Comparison of ENCODE assay signal across 27 cellular contexts in genomic region chr18:55219823-55220222, GRCh38.
"Had no signal": no experiment of that assay in that cellular context is flagged by ENCODE, and none has a peak within 500 bp of the region (broad histone marks: within the 10 kb centered on the region; RNA-seq: fewer than 3 reads in every experiment).

No MANE protein-coding gene starts in this region.

- H3K79me2 ChIP-seq: hepatocyte had no signal

- DNase-seq: heart right ventricle; islet precursor cell; left cardiac atrium; mesendoderm; naive thymus-derived CD4-positive, alpha-beta T cell; ovary; posterior cingulate gyrus; retina; right cardiac atrium; stimulated activated CD4-positive, alpha-beta T cell treated with anti-CD3 and anti-CD28 coated beads, Interleukin-12 subunit alpha, Interleukin-12 subunit beta, amount 100 ng/mL, for 4 hours; stimulated activated CD4-positive, alpha-beta T cell treated with anti-CD3 and anti-CD28 coated beads, Interleukin-15, amount 100 ng/mL, for 24 hours; stimulated activated CD4-positive, alpha-beta T cell treated with anti-CD3 and anti-CD28 coated beads, Interleukin-2, amount 100 ng/mL, for 24 hours; stimulated activated CD4-positive, alpha-beta T cell treated with anti-CD3 and anti-CD28 coated beads, Interleukin-4, amount 100 ng/mL, for 1 hour; stimulated activated naive CD4-positive, alpha-beta T cell; tibial artery; trophoblast cell; upper lobe of right lung had no signal

- H3K27ac ChIP-seq: hepatocyte, ovary, prostate gland, suprapubic skin, thoracic aorta, tibial artery, upper lobe of right lung had no signal

- H3K27me3 Mint-ChIP-seq: stimulated activated naive CD8-positive, alpha-beta T cell treated with anti-CD3 and anti-CD28 coated beads, Interleukin-15, Interleukin-2, amounts not matched to agents 100 ng/mL and 50 ng/mL, for 24 hours had no signal

- H3K27ac Mint-ChIP-seq: mesothelial cell of epicardium; naive thymus-derived CD4-positive, alpha-beta T cell; natural killer cell treated with Interleukin-12 subunit alpha and Interleukin-12 subunit beta and Interleukin-15 and Interleukin-18, amount 100 ng/mL, for 72 hours; stimulated activated naive CD8-positive, alpha-beta T cell treated with anti-CD3 and anti-CD28 coated beads, Interleukin-15, Interleukin-2, amounts not matched to agents 100 ng/mL and 50 ng/mL, for 24 hours had no signal

- H3K4me1 Mint-ChIP-seq: naive thymus-derived CD4-positive, alpha-beta T cell had no signal

- ATAC-seq: left lobe of liver; naive thymus-derived CD4-positive, alpha-beta T cell; natural killer cell treated with Interleukin-12 subunit alpha and Interleukin-12 subunit beta and Interleukin-15 and Interleukin-18, amount 100 ng/mL, for 72 hours; right cardiac atrium; upper lobe of right lung had no signal

- H2AFZ ChIP-seq: hepatocyte had no signal

- H3K4me3 Mint-ChIP-seq: mesothelial cell of epicardium; naive thymus-derived CD4-positive, alpha-beta T cell; natural killer cell treated with Interleukin-12 subunit alpha and Interleukin-12 subunit beta and Interleukin-15 and Interleukin-18, amount 100 ng/mL, for 72 hours; stimulated activated naive CD8-positive, alpha-beta T cell treated with anti-CD3 and anti-CD28 coated beads, Interleukin-15, Interleukin-2, amounts not matched to agents 100 ng/mL and 50 ng/mL, for 24 hours had no signal

- H3K4me3 ChIP-seq: heart right ventricle, hepatocyte, lung, ovary, prostate gland, skin epidermis, suprapubic skin, thoracic aorta, tibial artery, upper lobe of right lung had no signal

- H3K36me3 ChIP-seq: ovary, prostate gland, suprapubic skin, thoracic aorta, tibial artery, upper lobe of right lung had no signal

- H3K4me2 ChIP-seq: hepatocyte had no signal

- H3K9me3 ChIP-seq: ovary, prostate gland, suprapubic skin, thoracic aorta, tibial artery, upper lobe of right lung had no signal

- H3K9me3 Mint-ChIP-seq: natural killer cell treated with Interleukin-12 subunit alpha and Interleukin-12 subunit beta and Interleukin-15 and Interleukin-18, amount 100 ng/mL, for 72 hours; stimulated activated naive CD8-positive, alpha-beta T cell treated with anti-CD3 and anti-CD28 coated beads, Interleukin-15, Interleukin-2, amounts not matched to agents 100 ng/mL and 50 ng/mL, for 24 hours had no signal

- H3K36me3 Mint-ChIP-seq: naive thymus-derived CD4-positive, alpha-beta T cell; natural killer cell treated with Interleukin-12 subunit alpha and Interleukin-12 subunit beta and Interleukin-15 and Interleukin-18, amount 100 ng/mL, for 72 hours had no signal

- H3K4me1 ChIP-seq: prostate gland, suprapubic skin, upper lobe of right lung had no signal

- H3K27me3 ChIP-seq: heart right ventricle, hepatocyte, ovary, suprapubic skin, tibial artery, upper lobe of right lung had no signal
